ENCODE assay signal across 24 cellular contexts in the genomic region with DNA sequence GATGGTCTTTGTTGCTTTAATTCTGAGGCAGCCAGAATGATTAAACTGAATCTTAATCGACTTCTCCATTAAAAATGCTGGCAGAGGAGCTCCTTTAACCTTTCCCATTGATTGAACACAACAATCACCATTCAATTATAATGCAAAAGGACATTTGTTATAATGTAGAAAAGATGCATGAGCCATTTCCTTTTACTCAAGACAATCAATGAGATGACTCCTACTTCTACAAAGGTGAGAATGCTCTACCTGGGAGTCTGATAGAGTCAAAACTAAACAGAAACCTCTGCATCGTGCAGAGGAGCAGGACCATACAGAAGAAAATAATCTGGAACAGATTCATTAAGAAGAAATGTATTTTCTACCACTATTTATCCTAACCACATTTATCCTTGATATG.
"Had no signal": no experiment of that assay in that cellular context is flagged by ENCODE, and none has a peak within 500 bp of the region (broad histone marks: within the 10 kb centered on the region; RNA-seq: fewer than 3 reads in every experiment).

No MANE protein-coding gene starts in this region.

- H3K4me1 Mint-ChIP-seq: mesothelial cell of epicardium; naive B cell; stimulated activated memory B cell treated with anti-CD40 and anti-IgM and Interleukin-4, amounts not matched to agents 10 μg/mL and 1 μg/mL and 100 μg/mL, for 72 hours had no signal

- H3K9me3 ChIP-seq: left lung, mucosa of descending colon, ovary, psoas muscle, sigmoid colon, testis, tibial artery had no signal

- H3K4me1 ChIP-seq: left lung, psoas muscle, sigmoid colon, testis, tibial artery had no signal

- H3K36me3 ChIP-seq: left lung, ovary, sigmoid colon, tibial artery had no signal

- H3K27ac ChIP-seq: left lung, ovary, psoas muscle, sigmoid colon, testis, tibial artery had no signal

- H3K4me3 ChIP-seq: left lung, mucosa of descending colon, ovary, psoas muscle, sigmoid colon, testis, tibial artery had no signal

- H3K4me3 Mint-ChIP-seq: effector memory CD8-positive, alpha-beta T cell; mesothelial cell of epicardium; naive B cell; natural killer cell treated with Interleukin-12 subunit alpha and Interleukin-12 subunit beta and Interleukin-15 and Interleukin-18, amount 100 ng/mL, for 72 hours; stimulated activated memory B cell treated with anti-CD40 and anti-IgM and Interleukin-4, amounts not matched to agents 10 μg/mL and 1 μg/mL and 100 μg/mL, for 72 hours; type B pancreatic cell had no signal

- H3K36me3 Mint-ChIP-seq: mesothelial cell of epicardium; naive B cell; natural killer cell treated with Interleukin-12 subunit alpha and Interleukin-12 subunit beta and Interleukin-15 and Interleukin-18, amount 100 ng/mL, for 72 hours; stimulated activated memory B cell treated with anti-CD40 and anti-IgM and Interleukin-4, amounts not matched to agents 10 μg/mL and 1 μg/mL and 100 μg/mL, for 72 hours; type B pancreatic cell had no signal

- H3K27ac Mint-ChIP-seq: effector memory CD8-positive, alpha-beta T cell; mesothelial cell of epicardium; naive B cell; natural killer cell treated with Interleukin-12 subunit alpha and Interleukin-12 subunit beta and Interleukin-15 and Interleukin-18, amount 100 ng/mL, for 72 hours; stimulated activated memory B cell treated with anti-CD40 and anti-IgM and Interleukin-4, amounts not matched to agents 10 μg/mL and 1 μg/mL and 100 μg/mL, for 72 hours; type B pancreatic cell had no signal

- H3K9me3 Mint-ChIP-seq: type B pancreatic cell had no signal

- H3K27me3 ChIP-seq: left lung, ovary, sigmoid colon, testis, tibial artery had no signal

- H3K27me3 Mint-ChIP-seq: effector memory CD8-positive, alpha-beta T cell; naive B cell; natural killer cell treated with Interleukin-12 subunit alpha and Interleukin-12 subunit beta and Interleukin-15 and Interleukin-18, amount 100 ng/mL, for 72 hours; stimulated activated memory B cell treated with anti-CD40 and anti-IgM and Interleukin-4, amounts not matched to agents 10 μg/mL and 1 μg/mL and 100 μg/mL, for 72 hours; type B pancreatic cell had no signal

- DNase-seq: cortex of kidney; effector memory CD8-positive, alpha-beta T cell; hypothalamus; left cardiac atrium; left lung; mesenchymal stem cell; mucosa of descending colon; naive B cell; nucleus accumbens; ovary; posterior cingulate gyrus; psoas muscle; right cardiac atrium; sigmoid colon; stimulated activated CD4-positive, alpha-beta T cell treated with anti-CD3 and anti-CD28 coated beads, Interleukin-2, amount 100 ng/mL, for 24 hours; stimulated activated CD4-positive, alpha-beta T cell treated with anti-CD3 and anti-CD28 coated beads, Interleukin-4, amount 100 ng/mL, for 4 hours; stimulated activated naive CD8-positive, alpha-beta T cell treated with anti-CD3 and anti-CD28 coated beads, Interleukin-15, Interleukin-2, amounts not matched to agents 100 U/mL and 50 U/mL, for 24 hours; substantia nigra; testis; tibial artery had no signal

- ATAC-seq: effector memory CD8-positive, alpha-beta T cell; left cardiac atrium; left lung; mucosa of descending colon; natural killer cell treated with Interleukin-12 subunit alpha and Interleukin-12 subunit beta and Interleukin-15 and Interleukin-18, amount 100 ng/mL, for 72 hours; psoas muscle; right cardiac atrium; stimulated activated memory B cell treated with anti-CD40 and anti-IgM and Interleukin-4, amounts not matched to agents 10 μg/mL and 1 μg/mL and 100 μg/mL, for 72 hours; stimulated activated naive CD8-positive, alpha-beta T cell treated with anti-CD3 and anti-CD28 coated beads, Interleukin-15, Interleukin-2, amounts not matched to agents 100 U/mL and 50 U/mL, for 24 hours had no signal
